ENCODE assay signal across 19 cellular contexts in genomic region chr9:68738346-68738745, GRCh38. TPM values are rescaled to one million over a fixed set of nuclear protein-coding genes. Genes with fewer than 3 reads are reported as not detected.
DNase-seq lines count a peak whose midpoint lies in the region; ATAC-seq and TF ChIP-seq lines count a peak whose summit lies in the region.
"Had no signal": no experiment of that assay in that cellular context is flagged by ENCODE, and none has a peak within 500 bp of the region (broad histone marks: within the 10 kb centered on the region; RNA-seq: fewer than 3 reads in every experiment).

No MANE protein-coding gene starts in this region.

- H3K27me3 ChIP-seq in heart right ventricle: no peaks in the 10 kb centered on the region
- H3K27me3 ChIP-seq in right cardiac atrium (ENCODE audit: control insufficient read depth, insufficient read depth): no peaks in the 10 kb centered on the region
- no peaks in the 10 kb centered on the region for H3K27me3 ChIP-seq in stomach
- no peaks in the 10 kb centered on the region for H3K27me3 ChIP-seq in endodermal cell (ENCODE audit: control insufficient read depth, insufficient read depth, low read length, poor library complexity, severe bottlenecking)

- H3K4me1 ChIP-seq in heart right ventricle: peaks cover 0 to 57% (median 35%) of the 10 kb centered on the region in 9 donors
- peaks cover 13% of the 10 kb centered on the region for H3K4me1 ChIP-seq in right cardiac atrium (ENCODE audit: control insufficient read depth, insufficient read depth, low read length)
- peaks cover 4 to 35% (median 13%) of the 10 kb centered on the region in 4 donors for H3K4me1 ChIP-seq in stomach
- peaks cover 11% of the 10 kb centered on the region for H3K4me1 ChIP-seq in endodermal cell (ENCODE audit: control insufficient read depth, insufficient read depth, low read length)

- H3K4me3 Mint-ChIP-seq in activated CD4-positive, alpha-beta T cell treated with anti-CD3 and anti-CD28 coated beads, Interleukin-2, amount 10 ng/mL, durations not matched to agents 24 days and 14 days: no peak overlapping the region
- no peak overlapping the region for H3K4me3 Mint-ChIP-seq in endodermal cell
- H3K4me3 Mint-ChIP-seq: CD14-positive monocyte; CD8-positive, alpha-beta memory T cell; GM23338 had no signal

- H3K27me3 Mint-ChIP-seq in activated CD4-positive, alpha-beta T cell treated with anti-CD3 and anti-CD28 coated beads, Interleukin-2, amount 10 ng/mL, durations not matched to agents 24 days and 14 days: peaks cover 9% of the 10 kb centered on the region
- H3K27me3 Mint-ChIP-seq in endodermal cell (ENCODE audit: insufficient read depth): no peaks in the 10 kb centered on the region

- ATAC-seq in heart right ventricle (peak; percentile 60 to 92 (median 87)), right cardiac atrium (peak; percentile 51 to 66)
- ATAC-seq: GM23338, HepG2 had no signal

- H3K27ac ChIP-seq in heart right ventricle (peak overlapping the region in 8 of 10 donors; percentile 4 to 83 (median 70)), right cardiac atrium (ENCODE audit: low read length) (no peak overlapping the region), stomach (peak overlapping the region; percentile 55 to 89 (median 81)), endodermal cell (ENCODE audit: low read depth, low read length) (no peak overlapping the region)
- H3K27ac ChIP-seq: 22Rv1 had no signal

- intact Hi-C loops in activated CD4-positive, alpha-beta T cell treated with anti-CD3 and anti-CD28 coated beads, Interleukin-2, amount 10 ng/mL, durations not matched to agents 24 days and 14 days (cut with micrococcal nuclease): no loop called here
- intact Hi-C loops in heart right ventricle (cut with DNase I) (no loop called here), right cardiac atrium (cut with DNase I) (no loop called here), stomach (cut with DNase I; ENCODE audit: low total_unique reads) (no loop called here), lower leg skin (cut with DNase I; ENCODE audit: low total_unique reads) (no loop called here)

- TF ChIP-seq CTCF in heart right ventricle (IDR thresholded peaks at IDR 0.05) (no peak), stomach (IDR thresholded peaks at IDR 0.05) (no peak), lower leg skin (IDR thresholded peaks at IDR 0.05) (no peak), endodermal cell (conservative IDR thresholded peaks at IDR 0.05) (no peak)

- H3K36me3 ChIP-seq in heart right ventricle (no peaks in the 10 kb centered on the region), stomach (no peaks in the 10 kb centered on the region), endodermal cell (ENCODE audit: control insufficient read depth, insufficient read depth, low read length) (peaks cover 6% of the 10 kb centered on the region)

- WGBS in heart right ventricle, 2 donors: 38 to 55% methylated on average over 3 of the region's 3 CpGs
- WGBS in right cardiac atrium: 47% methylated on average over 3 of the region's 3 CpGs
- 81 to 93% (median 88%) methylated on average over 3 of the region's 3 CpGs for WGBS in stomach, 5 donors
- WGBS in lower leg skin, 2 donors: 85 to 87% methylated on average over 3 of the region's 3 CpGs
- 94 to 100% methylated on average over 3 of the region's 3 CpGs for WGBS in endodermal cell (ENCODE audit: insufficient coverage in 1 of 2, insufficient read length in 1 of 2), 2 experiments

- H3K36me3 Mint-ChIP-seq in activated CD4-positive, alpha-beta T cell treated with anti-CD3 and anti-CD28 coated beads, Interleukin-2, amount 10 ng/mL, durations not matched to agents 24 days and 14 days (ENCODE audit: low read depth): no peaks in the 10 kb centered on the region
- H3K36me3 Mint-ChIP-seq in endodermal cell (ENCODE audit: low read depth): no peaks in the 10 kb centered on the region
- H3K36me3 Mint-ChIP-seq: CD8-positive, alpha-beta memory T cell had no signal

- no peak overlapping the region for H3K4me3 ChIP-seq in heart right ventricle
- no peak overlapping the region for H3K4me3 ChIP-seq in right cardiac atrium (ENCODE audit: low read length)
- no peak overlapping the region for H3K4me3 ChIP-seq in stomach
- H3K4me3 ChIP-seq in lower leg skin (ENCODE audit: low read depth, poor library complexity, severe bottlenecking): no peak overlapping the region
- H3K4me3 ChIP-seq in endodermal cell (ENCODE audit: low read length): no peak overlapping the region
- H3K4me3 ChIP-seq: GM23338 had no signal

- peak; percentile 41 for DNase-seq in activated CD4-positive, alpha-beta T cell treated with anti-CD3 and anti-CD28 coated beads, Interleukin-2, amount 10 ng/mL, durations not matched to agents 24 days and 14 days
- DNase-seq in activated CD4-positive, alpha-beta T cell treated with anti-CD3 and anti-CD28 coated beads for 1 hour: no peak
- DNase-seq in heart right ventricle: peak in 1 of 2 donors; percentile 63
- DNase-seq in right cardiac atrium: no peak
- DNase-seq in stomach: no peak
- no peak for DNase-seq in lower leg skin (ENCODE audit: low spot score in 2 of 2)
- no peak for DNase-seq in central memory CD4-positive, alpha-beta T cell
- DNase-seq in endodermal cell: no peak
- DNase-seq: Caco-2; CD8-positive, alpha-beta memory T cell; DMS53; GF-D8; H7 had no signal

- TF ChIP-seq EP300 in stomach (IDR thresholded peaks at IDR 0.05): no peak

- H3K9me3 Mint-ChIP-seq in activated CD4-positive, alpha-beta T cell treated with anti-CD3 and anti-CD28 coated beads, Interleukin-2, amount 10 ng/mL, durations not matched to agents 24 days and 14 days: no peaks in the 10 kb centered on the region
- no peaks in the 10 kb centered on the region for H3K9me3 Mint-ChIP-seq in endodermal cell
- H3K9me3 Mint-ChIP-seq: CD14-positive monocyte; CD8-positive, alpha-beta memory T cell; GM23338 had no signal

- H3K9ac ChIP-seq in endodermal cell (ENCODE audit: extremely low read depth, low read length, poor library complexity, severe bottlenecking): no peak overlapping the region

- H3K4me1 Mint-ChIP-seq in activated CD4-positive, alpha-beta T cell treated with anti-CD3 and anti-CD28 coated beads, Interleukin-2, amount 10 ng/mL, durations not matched to agents 24 days and 14 days: peaks cover 2% of the 10 kb centered on the region
- H3K4me1 Mint-ChIP-seq in endodermal cell: peaks cover 25% of the 10 kb centered on the region
- H3K4me1 Mint-ChIP-seq: CD8-positive, alpha-beta memory T cell had no signal

- no peak for TF ChIP-seq POLR2A in stomach (IDR thresholded peaks at IDR 0.05)
- no peak for TF ChIP-seq POLR2A in lower leg skin (IDR thresholded peaks at IDR 0.05)

- H3K9me3 ChIP-seq in heart right ventricle (no peaks in the 10 kb centered on the region), right cardiac atrium (ENCODE audit: control insufficient read depth, low read length) (no peaks in the 10 kb centered on the region), stomach (no peaks in the 10 kb centered on the region), endodermal cell (ENCODE audit: control insufficient read depth, low read length) (no peaks in the 10 kb centered on the region)
- H3K9me3 ChIP-seq: Caco-2 had no signal

- no peak overlapping the region for H3K27ac Mint-ChIP-seq in activated CD4-positive, alpha-beta T cell treated with anti-CD3 and anti-CD28 coated beads, Interleukin-2, amount 10 ng/mL, durations not matched to agents 24 days and 14 days
- H3K27ac Mint-ChIP-seq in endodermal cell: no peak overlapping the region
- H3K27ac Mint-ChIP-seq: CD14-positive monocyte; CD8-positive, alpha-beta memory T cell; GM23338 had no signal

RNA-seq across cellular contexts. Expression of gene PIP5K1B, which starts 33.3 kb away (rescaled TPM):
- total RNA-seq in activated CD4-positive, alpha-beta T cell treated with anti-CD3 and anti-CD28 coated beads, Interleukin-2, amount 10 ng/mL, durations not matched to agents 24 days and 14 days: 56.6 and 58.8 TPM in 2 replicates
- total RNA-seq in heart right ventricle: 10 to 100 TPM; 32.2 to 90.8 (median 49.7) TPM
- polyA plus RNA-seq in heart right ventricle: 10 to 100 TPM in 1 of 2 donors, 1 to 10 TPM in 1; 5.6 to 23.3 TPM
- total RNA-seq in right cardiac atrium: 10 to 100 TPM; 38.1 to 81.5 (median 70.0) TPM
- polyA plus RNA-seq in right cardiac atrium: 37.8 TPM
- 10 to 100 TPM in 4 of 5 donors, 1 to 10 TPM in 1; 2.3 to 33.8 (median 20.1) TPM for total RNA-seq in stomach
- polyA plus RNA-seq in stomach: 10 to 100 TPM in 1 of 3 donors, 1 to 10 TPM in 2; 3.2 to 27.2 (median 8.0) TPM
- 1 to 10 TPM in 3 of 4 donors, under 1 TPM in 1; 0.42 to 3.3 (median 2.7) TPM for total RNA-seq in lower leg skin
- total RNA-seq in endodermal cell: 10 to 100 TPM in 1 of 2 donors, 1 to 10 TPM in 1; 8.5 to 10.2 TPM
- 13.3 TPM for polyA plus RNA-seq in endodermal cell (2013, experiment 1 of 2)
- polyA plus RNA-seq in endodermal cell (2013, experiment 2 of 2): 14.4 TPM
- total RNA-seq: A673 had no signal
- polyA plus RNA-seq: BJ; CD8-positive, alpha-beta memory T cell had no signal

Comparison
In these comparisons a context has a peak if more than half of its experiments do, and no peak if none do; other contexts are left out.
1. H3K27ac ChIP-seq: peak in heart right ventricle (8 of 10) and stomach (5 of 5); none in right cardiac atrium (single experiment) and endodermal cell (single experiment).